ENCODE assay signal across 1 cellular context in genomic region chr19:39381910-39382611, GRCh38.
A peak's percentile ranks its signal among the peaks of the same experiment; 100 is the strongest.
TF ChIP-seq lines count a peak whose summit lies in the region.

No MANE protein-coding gene starts in this region.

TF ChIP-seq in K562, 482 proteins besides CTCF, POLR2A, EP300 and RAD21 (continued from another document and continues in another):
- TF ChIP-seq THAP12 (CRISPR knock-in tag; IDR thresholded peaks at IDR 0.05) (no peak), ZBTB7A (IDR thresholded peaks at IDR 0.05; ENCODE audit: borderline replicate concordance, control insufficient read depth, low read depth, low read length) (peak; percentile 57; the same call in 1 of the 2 replicates), ZNF445 (CRISPR knock-in tag; IDR thresholded peaks at IDR 0.05; ENCODE audit: low read depth) (no peak), ZBTB40 (IDR thresholded peaks at IDR 0.05) (no peak), ZBTB40 (CRISPR knock-in tag; IDR thresholded peaks at IDR 0.05) (no peak), FOXA1 (IDR thresholded peaks at IDR 0.05; ENCODE audit: borderline replicate concordance) (no peak; the same call in 1 of the 2 replicates), C11orf30 (IDR thresholded peaks at IDR 0.05; ENCODE audit: low read depth) (peak; percentile 76), HNRNPK (IDR thresholded peaks at IDR 0.05; ENCODE audit: low read depth, low read length, poor library complexity, severe bottlenecking) (no peak), ZKSCAN8 (CRISPR knock-in tag; IDR thresholded peaks at IDR 0.05) (no peak), GTF2B (IDR thresholded peaks at IDR 0.05; ENCODE audit: extremely low read depth, insufficient read length) (no peak), PHF20 (IDR thresholded peaks at IDR 0.05; ENCODE audit: partially characterized antibody) (no peak), MCM7 (IDR thresholded peaks at IDR 0.05) (no peak), ETV5 (CRISPR knock-in tag; IDR thresholded peaks at IDR 0.05; ENCODE audit: low read depth) (0 out of 2 replicates have a peak, but pooled peaks have one; percentile 17), SMAD4 (CRISPR knock-in tag; conservative IDR thresholded peaks at IDR 0.05) (peak; percentile 94), MEF2A (IDR thresholded peaks at IDR 0.05; ENCODE audit: control insufficient read depth, low read depth, low read length) (no peak), ZSCAN29 (IDR thresholded peaks at IDR 0.05) (no peak), SIRT6 (IDR thresholded peaks at IDR 0.05; ENCODE audit: low read depth, low read length) (no peak), E2F3 (CRISPR knock-in tag; IDR thresholded peaks at IDR 0.05) (no peak), CGGBP1 (CRISPR knock-in tag; IDR thresholded peaks at IDR 0.05) (no peak), NR1H2 (CRISPR knock-in tag; IDR thresholded peaks at IDR 0.05) (no peak), KAT2B (IDR thresholded peaks at IDR 0.05; ENCODE audit: low read depth, low read length) (no peak), NR2C2 (CRISPR knock-in tag; IDR thresholded peaks at IDR 0.05) (0 out of 2 replicates have a peak, but pooled peaks have one; percentile 22), NR2C2 (tag; IDR thresholded peaks at IDR 0.05) (0 out of 2 replicates have a peak, but pooled peaks have one; percentile 24), DMBX1 (CRISPR knock-in tag; IDR thresholded peaks at IDR 0.05; ENCODE audit: borderline replicate concordance) (peak; percentile 82), HMGN3 (IDR thresholded peaks at IDR 0.05; ENCODE audit: borderline replicate concordance, extremely low read depth, insufficient read length, low read depth, low read length) (no peak), ZNF589 (CRISPR knock-in tag; IDR thresholded peaks at IDR 0.05; ENCODE audit: low read depth) (peak; percentile 80), ESRRB (CRISPR knock-in tag; IDR thresholded peaks at IDR 0.05; ENCODE audit: borderline replicate concordance) (no peak), ZNF184 (CRISPR knock-in tag; IDR thresholded peaks at IDR 0.05) (no peak), SIN3B (IDR thresholded peaks at IDR 0.05; ENCODE audit: low read depth) (no peak), MECOM (CRISPR knock-in tag; IDR thresholded peaks at IDR 0.05) (peak; percentile 87), CREB1 (IDR thresholded peaks at IDR 0.05) (peak; percentile 31; the same call in 1 of the 2 replicates), CREB1 (CRISPR knock-in tag; IDR thresholded peaks at IDR 0.05) (no peak), ZFP30 (CRISPR knock-in tag; IDR thresholded peaks at IDR 0.05; ENCODE audit: borderline replicate concordance) (no peak), NCOR1 (IDR thresholded peaks at IDR 0.05) (peak; percentile 92), ELK3 (CRISPR knock-in tag; IDR thresholded peaks at IDR 0.05) (no peak), NBN (IDR thresholded peaks at IDR 0.05; ENCODE audit: low read depth) (peak; percentile 65; the same call in 1 of the 2 replicates), BRF2 (IDR thresholded peaks at IDR 0.05; ENCODE audit: borderline replicate concordance, insufficient read depth, insufficient read length) (no peak), ETV1 (tag; conservative IDR thresholded peaks at IDR 0.05; ENCODE audit: low read depth) (no peak), ZEB2 (IDR thresholded peaks at IDR 0.05) (no peak), PURB (CRISPR knock-in tag; IDR thresholded peaks at IDR 0.05; ENCODE audit: low read depth) (no peak), SFPQ (IDR thresholded peaks at IDR 0.05; ENCODE audit: low read depth, low read length) (no peak), NR0B1 (IDR thresholded peaks at IDR 0.05; ENCODE audit: partially characterized antibody) (no peak), CTBP1 (IDR thresholded peaks at IDR 0.05; ENCODE audit: borderline replicate concordance) (peak; percentile 77), THRB (CRISPR knock-in tag; conservative IDR thresholded peaks at IDR 0.05) (no peak; the same call in 1 of the 2 replicates), PHTF2 (CRISPR knock-in tag; IDR thresholded peaks at IDR 0.05) (no peak), PTBP1 (IDR thresholded peaks at IDR 0.05; ENCODE audit: low read depth, low read length) (no peak), ZNF282 (CRISPR knock-in tag; IDR thresholded peaks at IDR 0.05) (no peak), HNRNPLL (IDR thresholded peaks at IDR 0.05; ENCODE audit: low read depth, low read length, poor library complexity, severe bottlenecking) (no peak), ZNF583 (CRISPR knock-in tag; IDR thresholded peaks at IDR 0.05) (no peak)
